13 cellular contexts compared by ENCODE assay signal in genomic region chr11:33157103-33158027, GRCh38. TPM values are rescaled to one million over a fixed set of nuclear protein-coding genes. Genes with fewer than 3 reads are reported as not detected.
A peak's percentile ranks its signal among the peaks of the same experiment; 100 is the strongest.
DNase-seq lines count a peak whose midpoint lies in the region; ATAC-seq, FAIRE-seq and TF ChIP-seq lines count a peak whose summit lies in the region.
"Had no signal": no experiment of that assay in that cellular context is flagged by ENCODE, and none has a peak within 500 bp of the region (broad histone marks: within the 10 kb centered on the region; RNA-seq: fewer than 3 reads in every experiment).

No MANE protein-coding gene starts in this region.

- H3K9ac ChIP-seq in OCI-LY1 (ENCODE audit: low read length) = no peak overlapping the region
- no peak overlapping the region for H3K9ac ChIP-seq in endothelial cell of umbilical vein (replicated peaks; ENCODE audit: extremely low read depth, insufficient read depth, low read length)

- ATAC-seq in stimulated activated naive B cell treated with anti-CD40 and anti-IgM and Interleukin-4, amounts not matched to agents 10 μg/mL and 1 μg/mL and 100 μg/mL, for 72 hours (replicated peaks) = no peak
- ATAC-seq in GM19452 (IDR thresholded peaks at IDR 0.05; ENCODE audit: unreplicated experiment) = no peak

- H2AFZ ChIP-seq in OCI-LY1 (ENCODE audit: low read length) (no peak overlapping the region), endothelial cell of umbilical vein (ENCODE audit: low read depth, low read length) (no peak overlapping the region)

- H3K9me3 Mint-ChIP-seq in MCF 10A (ENCODE audit: unreplicated experiment) = no peaks in the 10 kb centered on the region
- no peaks in the 10 kb centered on the region for H3K9me3 Mint-ChIP-seq in stimulated activated naive B cell treated with anti-CD40 and anti-IgM and Interleukin-4, amounts not matched to agents 10 μg/mL and 1 μg/mL and 100 μg/mL, for 72 hours
- H3K9me3 Mint-ChIP-seq: activated naive CD8-positive, alpha-beta T cell treated with anti-CD3 and anti-CD28 coated beads, Interleukin-2, amount 10 ng/mL, durations not matched to agents 7 days and 5 days had no signal

- H3K27me3 ChIP-seq in breast epithelium (no peaks in the 10 kb centered on the region), OCI-LY1 (ENCODE audit: insufficient read depth, low read length) (no peaks in the 10 kb centered on the region), endothelial cell of umbilical vein (ENCODE audit: control insufficient read depth in 2 of 2, insufficient read depth in 2 of 2, low read length in 2 of 2) (no peaks in the 10 kb centered on the region)

- BruUV-seq in MCF 10A (replicated peaks; lab: Mats Ljungman, UMichigan) (no TSS peak), endothelial cell of umbilical vein (replicated peaks; lab: Mats Ljungman, UMichigan) (no TSS peak)

- H3K27ac Mint-ChIP-seq in MCF 10A (ENCODE audit: low read depth, unreplicated experiment) = no peak overlapping the region
- peak overlapping the region; percentile 31 for H3K27ac Mint-ChIP-seq in stimulated activated naive B cell treated with anti-CD40 and anti-IgM and Interleukin-4, amounts not matched to agents 10 μg/mL and 1 μg/mL and 100 μg/mL, for 72 hours

- H3K4me2 ChIP-seq in OCI-LY1 (ENCODE audit: low read length) (peak overlapping the region; percentile 50; the same call in 1 of the 2 replicates), endothelial cell of umbilical vein (ENCODE audit: insufficient read depth, low read length) (peak overlapping the region; percentile 92)

- H3K36me3 ChIP-seq in breast epithelium (no peaks in the 10 kb centered on the region), OCI-LY1 (ENCODE audit: insufficient read depth, low read length) (peaks cover 28% of the 10 kb centered on the region), endothelial cell of umbilical vein (ENCODE audit: control insufficient read depth in 2 of 2, extremely low read depth in 1 of 2, insufficient read depth in 2 of 2, low read length in 2 of 2) (peaks cover 0 to 2% of the 10 kb centered on the region in 2 experiments)

- dilution Hi-C loops in endothelial cell of umbilical vein (cut with MboI; ENCODE audit: extremely low pct_ligation_motif_present, low sequenced_read_pairs) = no loop called here

- intact Hi-C loops in MCF 10A (cut with micrococcal nuclease) (no loop called here), breast epithelium (cut with DNase I; ENCODE audit: low total_unique reads) (no loop called here), endothelial cell of umbilical vein (cut with micrococcal nuclease) (no loop called here)

- peak overlapping the region; percentile 88 for H3K4me3 Mint-ChIP-seq in MCF 10A (ENCODE audit: unreplicated experiment)
- peak overlapping the region; percentile 29 to 32 for H3K4me3 Mint-ChIP-seq in stimulated activated naive B cell treated with anti-CD40 and anti-IgM and Interleukin-4, amounts not matched to agents 10 μg/mL and 1 μg/mL and 100 μg/mL, for 72 hours

- CTCF ChIA-PET in MCF 10A (lab: Yijun Ruan, JAX) (interaction anchor here (0.7 kb wide), 1 partner anchor 530 kb away, joined by 3 read pairs; no protein-coding TSS in a partner anchor), endothelial cell of umbilical vein (lab: Charles Lee) (interaction anchor here (1.0 kb wide), 1 partner anchor 8 kb away, joined by 3 read pairs; no protein-coding TSS in a partner anchor)

- no peaks in the 10 kb centered on the region for H3K27me3 Mint-ChIP-seq in MCF 10A (ENCODE audit: insufficient read depth, unreplicated experiment)
- H3K27me3 Mint-ChIP-seq in stimulated activated naive B cell treated with anti-CD40 and anti-IgM and Interleukin-4, amounts not matched to agents 10 μg/mL and 1 μg/mL and 100 μg/mL, for 72 hours = no peaks in the 10 kb centered on the region
- H3K27me3 Mint-ChIP-seq: activated naive CD8-positive, alpha-beta T cell treated with anti-CD3 and anti-CD28 coated beads, Interleukin-2, amount 10 ng/mL, durations not matched to agents 7 days and 5 days had no signal

- no peak overlapping the region for H3K27ac ChIP-seq in breast epithelium
- no peak overlapping the region for H3K27ac ChIP-seq in OCI-LY1 (ENCODE audit: low read depth, low read length, poor library complexity, severe bottlenecking)
- H3K27ac ChIP-seq in endothelial cell of umbilical vein (ENCODE audit: insufficient read depth, low read depth, low read length) = no peak overlapping the region
- H3K27ac ChIP-seq: C4-2B had no signal

- H3K9me1 ChIP-seq in endothelial cell of umbilical vein (replicated peaks; ENCODE audit: control insufficient read depth, extremely low read depth, insufficient read depth, low read length) = no peaks in the 10 kb centered on the region

- FAIRE-seq in endothelial cell of umbilical vein (lab: Jason Lieb, UNC) = no peak

- H4K20me1 ChIP-seq in OCI-LY1 (ENCODE audit: insufficient read depth, low read length) = no peaks in the 10 kb centered on the region
- peaks cover 19% of the 10 kb centered on the region for H4K20me1 ChIP-seq in endothelial cell of umbilical vein (replicated peaks; ENCODE audit: control insufficient read depth, extremely low read depth, insufficient read depth, low read length)

- H3K4me1 ChIP-seq in breast epithelium (no peaks in the 10 kb centered on the region), OCI-LY1 (ENCODE audit: insufficient read depth, low read length, severe bottlenecking) (peaks cover 33% of the 10 kb centered on the region), endothelial cell of umbilical vein (ENCODE audit: control insufficient read depth, extremely low read depth, insufficient read depth, low read length) (peaks cover 23% of the 10 kb centered on the region)

- peaks cover 27% of the 10 kb centered on the region for H3K4me1 Mint-ChIP-seq in MCF 10A (ENCODE audit: insufficient read depth, unreplicated experiment)
- peaks cover 24 to 56% of the 10 kb centered on the region in 2 donors for H3K4me1 Mint-ChIP-seq in stimulated activated naive B cell treated with anti-CD40 and anti-IgM and Interleukin-4, amounts not matched to agents 10 μg/mL and 1 μg/mL and 100 μg/mL, for 72 hours

- DNase-seq in MCF 10A (ENCODE audit: unreplicated experiment) (peak; percentile 35), breast epithelium (ENCODE audit: low spot score in 2 of 2) (no peak), endothelial cell of umbilical vein (ENCODE audit: low read depth, low spot score) (no peak), glomerular visceral epithelial cell (ENCODE audit: extremely low spot score) (no peak), NCI-H345 treated with DMSO at 0.1 percent for 48 hours (lab: John Stamatoyannopoulos, UW; ENCODE audit: unreplicated experiment) (no peak)
- DNase-seq in stimulated activated naive B cell treated with anti-CD40 and anti-IgM and Interleukin-4, amounts not matched to agents 10 μg/mL and 1 μg/mL and 100 μg/mL, for 72 hours = no peak
- DNase-seq: activated naive CD8-positive, alpha-beta T cell treated with anti-CD3 and anti-CD28 coated beads, Interleukin-2, amount 10 ng/mL, durations not matched to agents 7 days and 5 days; NCI-H1092; occipital lobe; SW 1271 had no signal

- TF ChIP-seq CTCF in MCF 10A (IDR thresholded peaks at IDR 0.05; ENCODE audit: unreplicated experiment) (no peak), breast epithelium (IDR thresholded peaks at IDR 0.05) (no peak), OCI-LY1 (IDR thresholded peaks at IDR 0.05; ENCODE audit: low read length) (no peak), endothelial cell of umbilical vein (IDR thresholded peaks at IDR 0.05; ENCODE audit: extremely low read depth in 1 of 2, insufficient read depth in 1 of 2, low read depth in 1 of 2, low read length in 2 of 2) (no peak)

- POLR2A ChIA-PET in MCF 10A (lab: Yijun Ruan, JAX) = interaction anchor here (0.6 to 1.1 kb wide), 6 partner anchors 8 to 195 kb away, joined by 3 read pairs; no protein-coding TSS in a partner anchor
- POLR2A ChIA-PET in endothelial cell of umbilical vein (lab: Charles Lee) = no interaction called here

- no peak for TF ChIP-seq POLR2A in breast epithelium (IDR thresholded peaks at IDR 0.05)
- TF ChIP-seq POLR2A in endothelial cell of umbilical vein (IDR thresholded peaks at IDR 0.05; ENCODE audit: low read depth, low read length) = no peak

- no peaks in the 10 kb centered on the region for H3F3A ChIP-seq in OCI-LY1 (ENCODE audit: insufficient read depth, low read length)

- H3K4me3 ChIP-seq in breast epithelium = no peak overlapping the region
- no peak overlapping the region for H3K4me3 ChIP-seq in OCI-LY1 (ENCODE audit: low read depth, low read length, poor library complexity, severe bottlenecking)
- H3K4me3 ChIP-seq in endothelial cell of umbilical vein (replicated peaks in 1 of 3; ENCODE audit: insufficient read depth in 1 of 3, low read depth in 1 of 3, low read length in 3 of 3) = peak overlapping the region in 1 of 3 experiments; percentile 21

- H3K9me3 ChIP-seq in breast epithelium = no peaks in the 10 kb centered on the region
- no peaks in the 10 kb centered on the region for H3K9me3 ChIP-seq in OCI-LY1 (ENCODE audit: low read length)
- H3K9me3 ChIP-seq in endothelial cell of umbilical vein (replicated peaks; ENCODE audit: control insufficient read depth, insufficient read depth, low read length) = no peaks in the 10 kb centered on the region

- H3K36me3 Mint-ChIP-seq in MCF 10A (ENCODE audit: insufficient read depth, unreplicated experiment) = peaks cover 50% of the 10 kb centered on the region
- peaks cover 24 to 35% of the 10 kb centered on the region in 2 donors for H3K36me3 Mint-ChIP-seq in stimulated activated naive B cell treated with anti-CD40 and anti-IgM and Interleukin-4, amounts not matched to agents 10 μg/mL and 1 μg/mL and 100 μg/mL, for 72 hours

- peaks cover 90% of the 10 kb centered on the region for H3K79me2 ChIP-seq in OCI-LY1 (ENCODE audit: insufficient read depth, low read length)
- peaks cover 93% of the 10 kb centered on the region for H3K79me2 ChIP-seq in endothelial cell of umbilical vein (ENCODE audit: control insufficient read depth, insufficient read depth, low read length)

- H3K9me2 ChIP-seq in OCI-LY1 (ENCODE audit: low read depth, low read length) = no peaks in the 10 kb centered on the region

TF ChIP-seq in endothelial cell of umbilical vein, 7 proteins besides CTCF, POLR2A, EP300 and RAD21 (continues in another document):
- TF ChIP-seq FOS (IDR thresholded peaks at IDR 0.05; ENCODE audit: borderline replicate concordance, insufficient read depth, low read length) (no peak), POLR2AphosphoS5 (IDR thresholded peaks at IDR 0.05; ENCODE audit: insufficient read depth, low read depth, low read length) (no peak), MYC (IDR thresholded peaks at IDR 0.05; ENCODE audit: low read depth, low read length) (no peak)

RNA-seq across cellular contexts. Expression of gene CSTF3, which starts 3.9 kb away (rescaled TPM):
- total RNA-seq in MCF 10A (2022) = 37.5 and 48.4 TPM in 2 replicates
- total RNA-seq in breast epithelium = 10 to 100 TPM in 2 of 3 donors, 1 to 10 TPM in 1; 9.0 to 33.4 (median 15.7) TPM
- total RNA-seq in endothelial cell of umbilical vein = 46.6 and 52.3 TPM in 2 replicates
- 11.8 and 18.3 TPM in 2 replicates for polyA plus RNA-seq in endothelial cell of umbilical vein
- 20.0 and 23.1 TPM in 2 replicates for polyA plus RNA-seq in endothelial cell of umbilical vein (2011; cell fraction: cytosol; rRNA removed)
- polyA plus RNA-seq in endothelial cell of umbilical vein (2011; cell fraction: nucleus; rRNA removed) = 45.7 and 71.1 TPM in 2 replicates
- 44.1 and 67.2 TPM in 2 replicates for polyA plus RNA-seq in endothelial cell of umbilical vein (2012)
- polyA minus RNA-seq in endothelial cell of umbilical vein = 28.4 and 40.6 TPM in 2 replicates
- polyA minus RNA-seq in endothelial cell of umbilical vein (2011; cell fraction: cytosol; rRNA and poly(A)+ RNA removed) = 9.6 TPM
- polyA minus RNA-seq in endothelial cell of umbilical vein (2011; cell fraction: nucleus; rRNA and poly(A)+ RNA removed) = 80.1 and 81.5 TPM in 2 replicates
